In the genomic region with DNA sequence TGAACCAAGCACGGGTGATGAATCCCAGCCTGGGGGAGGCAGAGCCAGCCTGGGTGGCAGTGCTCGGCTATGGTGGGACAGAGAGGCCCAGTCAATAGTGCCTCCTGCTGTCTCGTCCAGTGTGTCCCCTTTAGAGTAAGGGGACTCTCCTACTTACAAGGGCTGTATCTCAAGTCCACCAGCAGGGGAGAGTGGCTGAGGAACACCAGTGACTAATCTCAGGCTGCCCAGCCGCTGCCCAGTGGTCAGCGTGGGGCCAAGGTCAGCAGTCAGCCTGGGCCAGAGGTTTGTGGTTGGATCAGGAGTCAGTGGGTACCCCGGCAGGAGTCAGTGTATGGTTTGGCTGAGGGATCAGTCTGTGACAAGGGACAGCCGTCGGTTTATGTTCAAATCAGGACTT, we compare ENCODE assay signal across 25 cellular contexts.
DNase-seq lines count a peak whose midpoint lies in the region; ATAC-seq, FAIRE-seq and TF ChIP-seq lines count a peak whose summit lies in the region.
"Had no signal": no experiment of that assay in that cellular context is flagged by ENCODE, and none has a peak within 500 bp of the region (broad histone marks: within the 10 kb centered on the region; RNA-seq: fewer than 3 reads in every experiment).

No MANE protein-coding gene starts in this region.

- peaks cover 14% of the 10 kb centered on the region for H3K27me3 Mint-ChIP-seq in T-helper 2 cell treated with Interferon-gamma antibody and Interleukin-4, amounts not matched to agents 5 μg/mL and 100 μg/mL, for 36 hours (ENCODE audit: low read depth)

- H3K4me1 ChIP-seq in K562 (replicated peaks in 1 of 2; ENCODE audit: control insufficient read depth in 2 of 2, insufficient read depth in 2 of 2, low read length in 2 of 2): peaks cover 0 to under 1% of the 10 kb centered on the region in 2 experiments; a peak in 2 of 5 replicates
- H3K4me1 ChIP-seq in osteoblast (ENCODE audit: insufficient read depth, low read length): no peaks in the 10 kb centered on the region
- no peaks in the 10 kb centered on the region for H3K4me1 ChIP-seq in prostate gland (replicated peaks)
- H3K4me1 ChIP-seq: testis had no signal

- intact Hi-C loops in K562 (cut with micrococcal nuclease) (loop anchor here (5.0 kb wide), 1 partner anchor 107 kb away; the partner anchor contains the start of gene RUNX3), prostate gland (cut with DNase I) (no loop called here)

- in situ Hi-C loops in K562 (cut with MboI): no loop called here

- ATAC-seq in K562 (peak; percentile 56), HG03521 (IDR thresholded peaks at IDR 0.05; ENCODE audit: unreplicated experiment) (no peak)
- ATAC-seq: activated CD8-positive, alpha-beta memory T cell treated with anti-CD3 and anti-CD28 coated beads, Interleukin-2, amount 10 ng/mL, durations not matched to agents 7 days and 5 days had no signal

- H3K9me3 Mint-ChIP-seq in T-helper 2 cell treated with Interferon-gamma antibody and Interleukin-4, amounts not matched to agents 5 μg/mL and 100 μg/mL, for 36 hours: no peaks in the 10 kb centered on the region
- H3K9me3 Mint-ChIP-seq: T-helper 1 cell treated with Interleukin-12 subunit alpha and Interleukin-12 subunit beta and Interleukin-4 antibody, amounts not matched to agents 30 μg/mL and 1 μg/mL, for 36 hours had no signal

- H3K79me2 ChIP-seq in K562 (ENCODE audit: control insufficient read depth, insufficient read depth, low read length): no peaks in the 10 kb centered on the region
- no peaks in the 10 kb centered on the region for H3K79me2 ChIP-seq in osteoblast (ENCODE audit: insufficient read depth, low read length)

- no peak for TF ChIP-seq EP300 in K562 (IDR thresholded peaks at IDR 0.05; ENCODE audit: low read length)

- FAIRE-seq in K562 (lab: Jason Lieb, UNC): no peak

- DNase-seq in M059J (ENCODE audit: low read depth) (peak; percentile 51), K562 (ENCODE audit: extremely low read depth in 1 of 4, low spot score in 3 of 4) (peak in 1 of 4 experiments; percentile 37), osteoblast (ENCODE audit: insufficient read length, low spot score, missing footprints) (peak; percentile 91), prostate gland (ENCODE audit: low spot score) (no peak), dedifferentiated amniotic fluid mesenchymal stem cell (ENCODE audit: extremely low spot score) (no peak)
- no peak for DNase-seq in T-helper 2 cell treated with Interferon-gamma antibody and Interleukin-4, amounts not matched to agents 5 μg/mL and 100 μg/mL, for 36 hours (ENCODE audit: low spot score)
- DNase-seq: activated CD4-positive, CD25-positive, alpha-beta regulatory T cell treated with anti-CD3 and anti-CD28 coated beads, Interleukin-2, amount 50 U/mL, for 72 hours; activated CD8-positive, alpha-beta memory T cell treated with anti-CD3 and anti-CD28 coated beads, Interleukin-2, amount 10 ng/mL, durations not matched to agents 7 days and 5 days; amniotic stem cell; DMS 273 treated with DMSO at 0.1 percent for 48 hours; erythroblast; head of caudate nucleus; islet precursor cell; NCI-H1436 treated with DMSO at 0.1 percent for 48 hours; NCI-H82; SHP77; stimulated activated CD4-positive, alpha-beta T cell treated with anti-CD3 and anti-CD28 coated beads, Interleukin-4, amount 100 ng/mL, for 24 hours; stimulated activated CD8-positive, alpha-beta memory T cell treated with anti-CD3 and anti-CD28 coated beads, Interleukin-4, amount 100 ng/mL, for 48 hours; testis had no signal

- H3K36me3 ChIP-seq in K562 (ENCODE audit: control insufficient read depth, insufficient read depth, low read length): no peaks in the 10 kb centered on the region
- no peaks in the 10 kb centered on the region for H3K36me3 ChIP-seq in osteoblast (ENCODE audit: insufficient read depth, low read length)
- no peaks in the 10 kb centered on the region for H3K36me3 ChIP-seq in prostate gland

- H3K4me3 Mint-ChIP-seq in T-helper 2 cell treated with Interferon-gamma antibody and Interleukin-4, amounts not matched to agents 5 μg/mL and 100 μg/mL, for 36 hours: no peak overlapping the region
- H3K4me3 Mint-ChIP-seq: activated CD8-positive, alpha-beta memory T cell treated with anti-CD3 and anti-CD28 coated beads, Interleukin-2, amount 10 ng/mL, durations not matched to agents 7 days and 5 days; B cell; T-helper 1 cell treated with Interleukin-12 subunit alpha and Interleukin-12 subunit beta and Interleukin-4 antibody, amounts not matched to agents 30 μg/mL and 1 μg/mL, for 36 hours had no signal

- H3K4me1 Mint-ChIP-seq in T-helper 2 cell treated with Interferon-gamma antibody and Interleukin-4, amounts not matched to agents 5 μg/mL and 100 μg/mL, for 36 hours (ENCODE audit: low read depth): peaks cover 17% of the 10 kb centered on the region

- H3K27ac ChIP-seq in K562 (ENCODE audit: extremely low read depth, low read depth, low read length) (no peak overlapping the region), osteoblast (ENCODE audit: low read depth, low read length) (no peak overlapping the region), prostate gland (no peak overlapping the region)
- H3K27ac ChIP-seq: coronary artery, HL-60, testis had no signal

- H3K9me3 ChIP-seq in K562 (replicated peaks; ENCODE audit: control insufficient read depth, insufficient read depth, low read depth, low read length) (no peaks in the 10 kb centered on the region), osteoblast (ENCODE audit: low read depth, low read length) (no peaks in the 10 kb centered on the region), prostate gland (no peaks in the 10 kb centered on the region)
- H3K9me3 ChIP-seq: testis had no signal

- POLR2A ChIA-PET in K562 (lab: Yijun Ruan, JAX): no interaction called here

- no peaks in the 10 kb centered on the region for H3K9me1 ChIP-seq in K562 (ENCODE audit: control insufficient read depth, insufficient read depth, low read length)

- no peak overlapping the region for H3K9ac ChIP-seq in K562 (ENCODE audit: insufficient read depth in 1 of 2, low read depth in 2 of 2, low read length in 2 of 2)

- no peaks in the 10 kb centered on the region for H3K36me3 Mint-ChIP-seq in T-helper 2 cell treated with Interferon-gamma antibody and Interleukin-4, amounts not matched to agents 5 μg/mL and 100 μg/mL, for 36 hours (ENCODE audit: low read depth)

- H2AFZ ChIP-seq in K562 (ENCODE audit: low read depth, low read length): no peak overlapping the region
- H2AFZ ChIP-seq in osteoblast (ENCODE audit: low read length): no peak overlapping the region

- H3K4me3 ChIP-seq in K562: no peak overlapping the region
- no peak overlapping the region for H3K4me3 ChIP-seq in osteoblast (ENCODE audit: insufficient read depth, low read length)
- no peak overlapping the region for H3K4me3 ChIP-seq in prostate gland
- H3K4me3 ChIP-seq: coronary artery, testis had no signal

- no peak overlapping the region for H3K4me2 ChIP-seq in K562 (ENCODE audit: insufficient read depth, low read length)
- no peak overlapping the region for H3K4me2 ChIP-seq in osteoblast (ENCODE audit: insufficient read depth, low read length)

- peak in 1 of 2 experiments; percentile 30; a peak in 2 of 4 replicates for TF ChIP-seq RAD21 in K562 (CRISPR knock-in tag; conservative IDR thresholded peaks at IDR 0.05 in 1 of 2, IDR thresholded peaks at IDR 0.05 in 1 of 2)

- no TSS peak for BruUV-seq in K562 (replicated peaks; lab: Mats Ljungman, UMichigan)

- H3K27me3 ChIP-seq in K562 (ENCODE audit: control insufficient read depth in 2 of 2, insufficient read depth in 2 of 2, low read length in 2 of 2): peaks cover 9 to 56% of the 10 kb centered on the region in 2 experiments; a peak in 4 of 5 replicates
- no peaks in the 10 kb centered on the region for H3K27me3 ChIP-seq in osteoblast (ENCODE audit: insufficient read depth, low read length)
- peaks cover 14% of the 10 kb centered on the region for H3K27me3 ChIP-seq in prostate gland (replicated peaks; ENCODE audit: insufficient read depth)
- H3K27me3 ChIP-seq: testis had no signal

- CTCF ChIA-PET in K562 (lab: Yijun Ruan, JAX; ENCODE audit: low intra/inter-chr PET ratio): interaction anchor here (0.7 kb wide), 1 partner anchor 190 kb away, joined by 3 read pairs; no protein-coding TSS in a partner anchor

- H4K20me1 ChIP-seq in K562 (replicated peaks; ENCODE audit: control insufficient read depth, insufficient read depth, low read length) (peaks cover 9% of the 10 kb centered on the region; the same call in 1 of the 2 replicates), osteoblast (ENCODE audit: insufficient read depth, low read length) (no peaks in the 10 kb centered on the region)

- TF ChIP-seq CTCF in GM12873 (IDR thresholded peaks at IDR 0.05; ENCODE audit: insufficient read depth, low read depth, low read length, missing control alignments) (peak; percentile 20), K562 (IDR thresholded peaks at IDR 0.05 in 2 of 3, conservative IDR thresholded peaks at IDR 0.05 in 1 of 3; ENCODE audit: insufficient read depth in 2 of 3, low read depth in 1 of 3, low read length in 3 of 3) (peak; percentile 48 to 65 (median 50); a peak in 5 of 6 replicates), osteoblast (IDR thresholded peaks at IDR 0.05; ENCODE audit: extremely low read depth, low read depth, low read length) (peak; percentile 28), prostate gland (IDR thresholded peaks at IDR 0.05) (no peak)

- TF ChIP-seq POLR2A in K562 (conservative IDR thresholded peaks at IDR 0.05) (no peak), prostate gland (IDR thresholded peaks at IDR 0.05) (no peak)

- H3K27ac Mint-ChIP-seq in T-helper 2 cell treated with Interferon-gamma antibody and Interleukin-4, amounts not matched to agents 5 μg/mL and 100 μg/mL, for 36 hours: no peak overlapping the region
- H3K27ac Mint-ChIP-seq: activated CD8-positive, alpha-beta memory T cell treated with anti-CD3 and anti-CD28 coated beads, Interleukin-2, amount 10 ng/mL, durations not matched to agents 7 days and 5 days; B cell; T-helper 1 cell treated with Interleukin-12 subunit alpha and Interleukin-12 subunit beta and Interleukin-4 antibody, amounts not matched to agents 30 μg/mL and 1 μg/mL, for 36 hours had no signal

- WGBS in K562 (ENCODE audit: insufficient coverage, low coverage, missing lambda C conversion rate): 1% methylated on average over 8 of the region's 8 CpGs
- 81% methylated on average over 7 of the region's 8 CpGs for WGBS in prostate gland

TF ChIP-seq in K562, 482 proteins besides CTCF, POLR2A, EP300 and RAD21:
- TF ChIP-seq NELFE (IDR thresholded peaks at IDR 0.05; ENCODE audit: insufficient read depth, insufficient read length): no peak
- 0 out of 2 replicates have a peak, but pooled peaks have one; percentile 8 for TF ChIP-seq CBFA2T2 (conservative IDR thresholded peaks at IDR 0.05)
- peak; percentile 48 for TF ChIP-seq CBFA2T3 (IDR thresholded peaks at IDR 0.05)
- TF ChIP-seq THRAP3 (IDR thresholded peaks at IDR 0.05; ENCODE audit: borderline replicate concordance): no peak

Comparison
In these comparisons a context has a peak if more than half of its experiments do, and no peak if none do; other contexts are left out.
1. CTCF ChIP-seq: peak in GM12873 (single experiment), K562 (3 of 3) and osteoblast (single experiment); none in prostate gland (0 of 4).
2. DNase-seq: peak in M059J (single experiment) and osteoblast (single experiment); none in T-helper 2 cell treated with Interferon-gamma antibody and Interleukin-4, amounts not matched to agents 5 μg/mL and 100 μg/mL, for 36 hours (single experiment), prostate gland (single experiment) and dedifferentiated amniotic fluid mesenchymal stem cell (single experiment).